Comparison of ENCODE assay signal across 2 cellular contexts in the genomic region with DNA sequence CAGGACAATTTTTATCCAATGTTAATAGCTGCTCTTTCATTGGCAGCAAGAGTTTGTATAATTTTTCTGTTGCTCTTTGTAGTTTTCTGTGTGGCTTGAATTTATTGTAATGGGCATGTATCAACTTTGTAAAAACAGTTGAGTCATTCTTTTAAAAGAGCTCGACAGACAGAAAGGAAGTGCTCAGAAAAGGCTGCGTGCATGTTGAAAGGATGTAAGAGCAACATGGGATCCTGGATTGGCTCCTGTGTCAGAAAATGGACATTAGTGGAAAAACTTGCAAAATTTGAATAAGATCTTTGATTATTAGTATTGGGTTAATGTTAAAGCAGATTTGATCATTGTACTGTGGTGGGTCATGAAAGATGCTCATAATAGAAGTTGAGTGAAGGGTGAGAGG.
TF ChIP-seq lines count a peak whose summit lies in the region.

No MANE protein-coding gene starts in this region.

TF ChIP-seq in A549, 52 proteins besides CTCF, POLR2A, EP300 and RAD21:
- TF ChIP-seq CHD2 (IDR thresholded peaks at IDR 0.05; ENCODE audit: low read length, partially characterized antibody) (no peak), EHF (CRISPR knock-in tag; IDR thresholded peaks at IDR 0.05) (no peak), RCOR1 (IDR thresholded peaks at IDR 0.05; ENCODE audit: low read depth, low read length) (no peak), HOXB5 (CRISPR knock-in tag; IDR thresholded peaks at IDR 0.05) (no peak), FOSB (CRISPR knock-in tag; IDR thresholded peaks at IDR 0.05) (no peak), ESRRA (IDR thresholded peaks at IDR 0.05; ENCODE audit: borderline replicate concordance, low read length) (no peak), RARB (CRISPR knock-in tag; IDR thresholded peaks at IDR 0.05) (no peak), EHMT2 (IDR thresholded peaks at IDR 0.05; ENCODE audit: low read depth) (no peak)
- TF ChIP-seq, protein P1, sequence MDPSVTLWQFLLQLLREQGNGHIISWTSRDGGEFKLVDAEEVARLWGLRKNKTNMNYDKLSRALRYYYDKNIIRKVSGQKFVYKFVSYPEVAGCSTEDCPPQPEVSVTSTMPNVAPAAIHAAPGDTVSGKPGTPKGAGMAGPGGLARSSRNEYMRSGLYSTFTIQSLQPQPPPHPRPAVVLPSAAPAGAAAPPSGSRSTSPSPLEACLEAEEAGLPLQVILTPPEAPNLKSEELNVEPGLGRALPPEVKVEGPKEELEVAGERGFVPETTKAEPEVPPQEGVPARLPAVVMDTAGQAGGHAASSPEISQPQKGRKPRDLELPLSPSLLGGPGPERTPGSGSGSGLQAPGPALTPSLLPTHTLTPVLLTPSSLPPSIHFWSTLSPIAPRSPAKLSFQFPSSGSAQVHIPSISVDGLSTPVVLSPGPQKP (IDR thresholded peaks at IDR 0.05; ENCODE audit: low read depth, low read length) = no peak
- TF ChIP-seq, protein P2, sequence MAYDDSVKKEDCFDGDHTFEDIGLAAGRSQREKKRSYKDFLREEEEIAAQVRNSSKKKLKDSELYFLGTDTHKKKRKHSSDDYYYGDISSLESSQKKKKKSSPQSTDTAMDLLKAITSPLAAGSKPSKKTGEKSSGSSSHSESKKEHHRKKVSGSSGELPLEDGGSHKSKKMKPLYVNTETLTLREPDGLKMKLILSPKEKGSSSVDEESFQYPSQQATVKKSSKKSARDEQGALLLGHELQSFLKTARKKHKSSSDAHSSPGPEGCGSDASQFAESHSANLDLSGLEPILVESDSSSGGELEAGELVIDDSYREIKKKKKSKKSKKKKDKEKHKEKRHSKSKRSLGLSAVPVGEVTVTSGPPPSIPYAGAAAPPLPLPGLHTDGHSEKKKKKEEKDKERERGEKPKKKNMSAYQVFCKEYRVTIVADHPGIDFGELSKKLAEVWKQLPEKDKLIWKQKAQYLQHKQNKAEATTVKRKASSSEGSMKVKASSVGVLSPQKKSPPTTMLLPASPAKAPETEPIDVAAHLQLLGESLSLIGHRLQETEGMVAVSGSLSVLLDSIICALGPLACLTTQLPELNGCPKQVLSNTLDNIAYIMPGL (CRISPR knock-in tag; IDR thresholded peaks at IDR 0.05; ENCODE audit: borderline replicate concordance) = no peak
- TF ChIP-seq, protein P3, sequence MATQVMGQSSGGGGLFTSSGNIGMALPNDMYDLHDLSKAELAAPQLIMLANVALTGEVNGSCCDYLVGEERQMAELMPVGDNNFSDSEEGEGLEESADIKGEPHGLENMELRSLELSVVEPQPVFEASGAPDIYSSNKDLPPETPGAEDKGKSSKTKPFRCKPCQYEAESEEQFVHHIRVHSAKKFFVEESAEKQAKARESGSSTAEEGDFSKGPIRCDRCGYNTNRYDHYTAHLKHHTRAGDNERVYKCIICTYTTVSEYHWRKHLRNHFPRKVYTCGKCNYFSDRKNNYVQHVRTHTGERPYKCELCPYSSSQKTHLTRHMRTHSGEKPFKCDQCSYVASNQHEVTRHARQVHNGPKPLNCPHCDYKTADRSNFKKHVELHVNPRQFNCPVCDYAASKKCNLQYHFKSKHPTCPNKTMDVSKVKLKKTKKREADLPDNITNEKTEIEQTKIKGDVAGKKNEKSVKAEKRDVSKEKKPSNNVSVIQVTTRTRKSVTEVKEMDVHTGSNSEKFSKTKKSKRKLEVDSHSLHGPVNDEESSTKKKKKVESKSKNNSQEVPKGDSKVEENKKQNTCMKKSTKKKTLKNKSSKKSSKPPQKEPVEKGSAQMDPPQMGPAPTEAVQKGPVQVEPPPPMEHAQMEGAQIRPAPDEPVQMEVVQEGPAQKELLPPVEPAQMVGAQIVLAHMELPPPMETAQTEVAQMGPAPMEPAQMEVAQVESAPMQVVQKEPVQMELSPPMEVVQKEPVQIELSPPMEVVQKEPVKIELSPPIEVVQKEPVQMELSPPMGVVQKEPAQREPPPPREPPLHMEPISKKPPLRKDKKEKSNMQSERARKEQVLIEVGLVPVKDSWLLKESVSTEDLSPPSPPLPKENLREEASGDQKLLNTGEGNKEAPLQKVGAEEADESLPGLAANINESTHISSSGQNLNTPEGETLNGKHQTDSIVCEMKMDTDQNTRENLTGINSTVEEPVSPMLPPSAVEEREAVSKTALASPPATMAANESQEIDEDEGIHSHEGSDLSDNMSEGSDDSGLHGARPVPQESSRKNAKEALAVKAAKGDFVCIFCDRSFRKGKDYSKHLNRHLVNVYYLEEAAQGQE (IDR thresholded peaks at IDR 0.05) = no peak

TF ChIP-seq in IMR-90, 13 proteins besides CTCF, POLR2A, EP300 and RAD21:
- TF ChIP-seq NFE2L2 (IDR thresholded peaks at IDR 0.05; ENCODE audit: low read depth, low read length) = peak; percentile 53; the same call in 1 of the 2 replicates
- no peak for TF ChIP-seq BHLHE40 (IDR thresholded peaks at IDR 0.05; ENCODE audit: low read depth, low read length)
